ENCODE assay signal across 2 cellular contexts in genomic region chr5:9831823-9832222, GRCh38.
TF ChIP-seq lines count a peak whose summit lies in the region.

No MANE protein-coding gene starts in this region.

TF ChIP-seq in IMR-90, 13 proteins besides CTCF, POLR2A, EP300 and RAD21:
- TF ChIP-seq CEBPB (IDR thresholded peaks at IDR 0.05; ENCODE audit: low read depth, low read length): peak; percentile 76
- TF ChIP-seq NFE2L2 (IDR thresholded peaks at IDR 0.05; ENCODE audit: low read depth, low read length): no peak

TF ChIP-seq in H1, 55 proteins besides CTCF, POLR2A, EP300 and RAD21:
- TF ChIP-seq PHF8 (conservative IDR thresholded peaks at IDR 0.05; ENCODE audit: low read depth, low read length) (no peak), CEBPB (IDR thresholded peaks at IDR 0.05; ENCODE audit: low read depth, low read length) (peak; percentile 53; the same call in 1 of the 2 replicates), POLR2AphosphoS5 (IDR thresholded peaks at IDR 0.05; ENCODE audit: low read depth, low read length) (no peak)
